8 cellular contexts compared by ENCODE assay signal in the genomic region with DNA sequence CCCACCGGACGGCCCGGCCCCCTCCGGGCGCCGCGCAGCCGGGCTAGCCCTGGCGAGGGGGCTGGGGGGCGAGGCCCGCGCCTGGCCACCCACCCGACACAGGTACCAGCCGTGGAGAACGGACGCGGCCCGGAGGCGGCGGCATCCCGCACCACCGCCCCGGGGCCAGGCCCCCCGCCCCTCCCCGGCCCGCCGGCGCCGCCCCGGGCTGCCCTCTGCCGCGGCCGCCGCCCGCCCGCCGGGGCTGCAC. TPM values are rescaled to one million over a fixed set of nuclear protein-coding genes. Genes with fewer than 3 reads are reported as not detected.
DNase-seq lines count a peak whose midpoint lies in the region; ATAC-seq and TF ChIP-seq lines count a peak whose summit lies in the region.

No MANE protein-coding gene starts in this region.

- H3K9me3 ChIP-seq in ES-I3 (ENCODE audit: control insufficient read depth, insufficient read depth, low read length): no peaks in the 10 kb centered on the region
- no peaks in the 10 kb centered on the region for H3K9me3 ChIP-seq in lower lobe of right lung

- no peaks in the 10 kb centered on the region for H3K9me3 Mint-ChIP-seq in activated B cell treated with CpG ODN at 0.5 μM for 24 hours

- H3K4me3 ChIP-seq in lower lobe of right lung: peak overlapping the region; percentile 88

- H3K4me1 Mint-ChIP-seq in activated B cell treated with CpG ODN at 0.5 μM for 24 hours: peaks cover 62% of the 10 kb centered on the region

- H3K27ac ChIP-seq in lower lobe of right lung: peak overlapping the region; percentile 93

- H3K36me3 ChIP-seq in ES-I3 (ENCODE audit: insufficient read depth, low read length) (peaks cover 5% of the 10 kb centered on the region; the same call in 1 of the 2 replicates), lower lobe of right lung (no peaks in the 10 kb centered on the region)

- H3K27me3 Mint-ChIP-seq in activated B cell treated with CpG ODN at 0.5 μM for 24 hours: no peaks in the 10 kb centered on the region

- H3K9ac ChIP-seq in ES-I3 (ENCODE audit: low read depth, low read length): peak overlapping the region; percentile 90

- intact Hi-C loops in activated B cell treated with CpG ODN at 0.5 μM for 24 hours (cut with micrococcal nuclease): loop anchor here (1.0 to 10.0 kb wide), 5 partner anchors 62 to 1468 kb away; partner anchors contain the start of gene HNRNPLL
- intact Hi-C loops in lower lobe of right lung (cut with DNase I): no loop called here

- DNase-seq in activated B cell treated with CpG ODN at 0.5 μM for 24 hours (no peak), lower lobe of right lung (no peak), ureter (ENCODE audit: low spot score) (no peak), GDM1 (lab: John Stamatoyannopoulos, UW) (no peak), NCI-H187 (lab: John Stamatoyannopoulos, UW) (no peak)
- DNase-seq in effector CD4-positive, alpha-beta T cell: no peak

- no peaks in the 10 kb centered on the region for H3K27me3 ChIP-seq in lower lobe of right lung (ENCODE audit: low read depth)

- peak; percentile 4 for ATAC-seq in HG02623 (IDR thresholded peaks at IDR 0.05; ENCODE audit: unreplicated experiment)
- peak; percentile 11 for ATAC-seq in activated B cell treated with CpG ODN at 0.5 μM for 24 hours (ENCODE audit: low read depth)
- ATAC-seq in lower lobe of right lung: no peak

- peaks cover 28% of the 10 kb centered on the region for H3K36me3 Mint-ChIP-seq in activated B cell treated with CpG ODN at 0.5 μM for 24 hours (ENCODE audit: low read depth)

- POLR2A ChIA-PET in activated B cell treated with CpG ODN at 0.5 μM for 24 hours (lab: Charles Lee): interaction anchor here (0.9 to 4.1 kb wide), 12 partner anchors 9 to 370 kb away, joined by 3 to 46 read pairs (median 6); partner anchors contain the start of genes MAP4K3 and SRSF7

- H3K27ac Mint-ChIP-seq in activated B cell treated with CpG ODN at 0.5 μM for 24 hours: no peak overlapping the region

- peaks cover 15% of the 10 kb centered on the region for H3K4me1 ChIP-seq in ES-I3 (ENCODE audit: insufficient read depth, low read length)
- H3K4me1 ChIP-seq in lower lobe of right lung: peaks cover 48% of the 10 kb centered on the region

- CTCF ChIA-PET in activated B cell treated with CpG ODN at 0.5 μM for 24 hours (lab: Charles Lee): interaction anchor here (0.8 to 6.5 kb wide), 12 partner anchors 9 to 610 kb away, joined by 3 to 159 read pairs (median 4); no protein-coding TSS in a partner anchor

- no peak overlapping the region for H3K4me3 Mint-ChIP-seq in activated B cell treated with CpG ODN at 0.5 μM for 24 hours

- TF ChIP-seq CTCF in activated B cell treated with CpG ODN at 0.5 μM for 24 hours (IDR thresholded peaks at IDR 0.05) (no peak), lower lobe of right lung (IDR thresholded peaks at IDR 0.05) (no peak)

RNA-seq across cellular contexts. Expression of gene SOS1, which starts 0.4 kb away (rescaled TPM):
- 39.2 and 51.9 TPM in 2 replicates for total RNA-seq in activated B cell treated with CpG ODN at 0.5 μM for 24 hours
- 43.6 TPM for total RNA-seq in lower lobe of right lung
- 53.7 TPM for total RNA-seq in ureter

Comparison
In these comparisons a context has a peak if more than half of its experiments do, and no peak if none do; other contexts are left out.
1. ATAC-seq: peak in HG02623 (single experiment) and activated B cell treated with CpG ODN at 0.5 μM for 24 hours (single experiment); none in lower lobe of right lung (0 of 2).